ENCODE assay signal across 8 cellular contexts in genomic region chr19:19775891-19776205, GRCh38. TPM values are rescaled to one million over a fixed set of nuclear protein-coding genes. Genes with fewer than 3 reads are reported as not detected.
DNase-seq lines count a peak whose midpoint lies in the region; ATAC-seq, FAIRE-seq and TF ChIP-seq lines count a peak whose summit lies in the region.

No MANE protein-coding gene starts in this region.

- no peak for TF ChIP-seq POLR2A in HCT116 (IDR thresholded peaks at IDR 0.05; ENCODE audit: borderline replicate concordance, extremely low read depth, insufficient read depth, insufficient read length)
- TF ChIP-seq POLR2A in esophagus squamous epithelium (IDR thresholded peaks at IDR 0.05), result no peak
- TF ChIP-seq POLR2A in GM12892 (IDR thresholded peaks at IDR 0.05; ENCODE audit: low read depth, low read length), result no peak

- H3K9me3 ChIP-seq in Caco-2 (no peaks in the 10 kb centered on the region; the same call in 1 of the 2 replicates), HCT116 (ENCODE audit: control insufficient read depth in 1 of 2, insufficient read depth in 1 of 2, low read depth in 1 of 2, low read length in 2 of 2) (peaks cover 0 to 15% of the 10 kb centered on the region in 2 experiments; a peak in 2 of 4 replicates), Panc1 (ENCODE audit: control insufficient read depth, insufficient read depth, low read depth, low read length) (peaks cover 4% of the 10 kb centered on the region; the same call in 1 of the 2 replicates), esophagus squamous epithelium (peaks cover 0 to 10% (median 0%) of the 10 kb centered on the region in 3 donors), psoas muscle (no peaks in the 10 kb centered on the region)

- CTCF ChIA-PET in Caco-2 (lab: Charles Lee) (interaction anchor here (1.3 kb wide), 1 partner anchor 43 kb away, joined by 8 read pairs; the partner anchor contains the start of gene ZNF14), HCT116 (lab: Charles Lee) (interaction anchor here (1.3 kb wide), 1 partner anchor 222 kb away, joined by 3 read pairs; no protein-coding TSS in a partner anchor), Panc1 (lab: Charles Lee) (no interaction called here)

- H3K4me3 Mint-ChIP-seq in Caco-2 (ENCODE audit: unreplicated experiment), result peak overlapping the region; percentile 98

- H4K20me1 ChIP-seq in HCT116 (ENCODE audit: insufficient read depth), result no peaks in the 10 kb centered on the region

- no peak overlapping the region for H2AFZ ChIP-seq in HCT116 (ENCODE audit: low read depth, low read length, poor library complexity, severe bottlenecking)

- ATAC-seq in HCT116 (peak; percentile 19), Panc1 (peak; percentile 13; the same call in 1 of the 2 replicates), psoas muscle (peak in 1 of 4 donors; percentile 6), HG03342 (IDR thresholded peaks at IDR 0.05; ENCODE audit: unreplicated experiment) (no peak), HG03571 (IDR thresholded peaks at IDR 0.05; ENCODE audit: unreplicated experiment) (no peak)

- WGBS in esophagus squamous epithelium, 2 donors, result 0 to 3% methylated on average over 7 to 9 of the region's 11 CpGs
- 1 to 3% (median 1%) methylated on average over 11 of the region's 11 CpGs for WGBS in psoas muscle, 3 donors

- no peak for FAIRE-seq in GM12892 (lab: Jason Lieb, UNC)

- peak overlapping the region; percentile 85 for H3K4me2 ChIP-seq in HCT116 (ENCODE audit: low read length)

- in situ Hi-C loops in Panc1 (cut with HindIII; ENCODE audit: low pct_unique_long_range_greater_than_20kb, low sequenced_read_pairs), result no loop called here

- H3K9me2 ChIP-seq in HCT116 (ENCODE audit: insufficient read depth), result no peaks in the 10 kb centered on the region

- intact Hi-C loops in Caco-2 (cut with micrococcal nuclease; ENCODE audit: unreplicated experiment) (loop anchor here (1.0 to 2.0 kb wide), 5 partner anchors 43 to 125 kb away; partner anchors contain the start of genes ATP13A1, ZNF101, ZNF14 and ZNF93), HCT116 (cut with micrococcal nuclease) (loop anchor here (1.0 to 10.0 kb wide), 4 partner anchors 43 to 231 kb away; partner anchors contain the start of genes ATP13A1, ZNF101 and ZNF14), Panc1 (cut with micrococcal nuclease; ENCODE audit: unreplicated experiment) (no loop called here), esophagus squamous epithelium (cut with DNase I) (no loop called here), psoas muscle (cut with DNase I) (loop anchor here (2.0 to 5.0 kb wide), 4 partner anchors 44 to 114 kb away; partner anchors contain the start of genes ATP13A1 (in 1 of the 2), ZNF101 (in 1 of the 2), ZNF14 (in 1 of the 2) and ZNF506 (in 1 of the 2))

- H3K9ac ChIP-seq in HCT116 (ENCODE audit: low read length), result peak overlapping the region; percentile 68

- peak overlapping the region; percentile 62 for H3K27ac ChIP-seq in HCT116 (ENCODE audit: low read depth, low read length)
- peak overlapping the region; percentile 79 for H3K27ac ChIP-seq in Panc1 (ENCODE audit: low read length)
- peak overlapping the region; percentile 77 to 91 (median 90) for H3K27ac ChIP-seq in esophagus squamous epithelium
- peak overlapping the region; percentile 83 for H3K27ac ChIP-seq in psoas muscle

- H3K4me1 ChIP-seq in Caco-2 (peaks cover 12% of the 10 kb centered on the region), HCT116 (ENCODE audit: control insufficient read depth in 1 of 2, insufficient read depth in 2 of 2, low read length in 2 of 2) (peaks cover 6 to 14% of the 10 kb centered on the region in 2 experiments; a peak in 2 of 4 replicates), Panc1 (ENCODE audit: control insufficient read depth, insufficient read depth, low read length) (peaks cover 11% of the 10 kb centered on the region), esophagus squamous epithelium (peaks cover 5 to 25% (median 15%) of the 10 kb centered on the region in 3 donors), psoas muscle (peaks cover 16% of the 10 kb centered on the region)

- TF ChIP-seq CTCF in Caco-2 (IDR thresholded peaks at IDR 0.05; ENCODE audit: insufficient read depth in 1 of 2, low read depth in 1 of 2, low read length in 1 of 2, severe bottlenecking in 1 of 2, unreplicated experiment in 1 of 2) (no peak), HCT116 (IDR thresholded peaks at IDR 0.05 in 2 of 3, conservative IDR thresholded peaks at IDR 0.05 in 1 of 3; ENCODE audit: borderline replicate concordance in 1 of 3, insufficient read depth in 1 of 3, low read depth in 2 of 3, low read length in 2 of 3) (no peak), Panc1 (IDR thresholded peaks at IDR 0.05) (no peak), esophagus squamous epithelium (IDR thresholded peaks at IDR 0.05) (no peak), psoas muscle (IDR thresholded peaks at IDR 0.05) (no peak)

- no peaks in the 10 kb centered on the region for H3K36me3 ChIP-seq in Caco-2 (ENCODE audit: control insufficient read depth, insufficient read depth, low read length)
- H3K36me3 ChIP-seq in HCT116 (ENCODE audit: control insufficient read depth in 1 of 2, insufficient read depth in 2 of 2, low read length in 2 of 2), result peaks cover 0 to 3% of the 10 kb centered on the region in 2 experiments; a peak in 2 of 4 replicates
- no peaks in the 10 kb centered on the region; the same call in 1 of the 2 replicates for H3K36me3 ChIP-seq in Panc1 (ENCODE audit: control insufficient read depth, insufficient read depth, low read length)
- peaks cover 0 to 5% (median 0%) of the 10 kb centered on the region in 3 donors for H3K36me3 ChIP-seq in esophagus squamous epithelium
- H3K36me3 ChIP-seq in psoas muscle (ENCODE audit: insufficient read depth in 1 of 2, low read depth in 1 of 2), result no peaks in the 10 kb centered on the region

- H3K27ac Mint-ChIP-seq in Caco-2 (ENCODE audit: unreplicated experiment), result peak overlapping the region; percentile 95

- no peaks in the 10 kb centered on the region for H3K27me3 Mint-ChIP-seq in Caco-2 (ENCODE audit: insufficient read depth, unreplicated experiment)

- H3K36me3 Mint-ChIP-seq in Caco-2 (ENCODE audit: insufficient read depth, unreplicated experiment), result peaks cover 9% of the 10 kb centered on the region

- H3K27me3 ChIP-seq in Caco-2 (replicated peaks; ENCODE audit: control insufficient read depth, insufficient read depth, low read length) (no peaks in the 10 kb centered on the region), HCT116 (ENCODE audit: insufficient read depth, low read length) (no peaks in the 10 kb centered on the region), Panc1 (ENCODE audit: control insufficient read depth, insufficient read depth, low read length) (no peaks in the 10 kb centered on the region), esophagus squamous epithelium (no peaks in the 10 kb centered on the region), psoas muscle (ENCODE audit: insufficient read depth in 3 of 3, low read length in 2 of 3) (no peaks in the 10 kb centered on the region)

- no peak for TF ChIP-seq RAD21 in HCT116 (IDR thresholded peaks at IDR 0.05; ENCODE audit: low read depth)

- H3K79me2 ChIP-seq in HCT116 (ENCODE audit: insufficient read depth, low read length), result peaks cover 13% of the 10 kb centered on the region; the same call in 1 of the 2 replicates

- DNase-seq in Caco-2 (no peak), HCT116 (ENCODE audit: low read depth, low spot score) (no peak), Panc1 (ENCODE audit: low read depth, low spot score) (no peak), esophagus squamous epithelium (lab: John Stamatoyannopoulos, UW) (no peak), psoas muscle (peak; percentile 23 to 50), GM12892 (ENCODE audit: insufficient read length) (no peak)

- POLR2A ChIA-PET in Caco-2 (lab: Charles Lee) (interaction anchor here (0.5 to 2.3 kb wide), 8 partner anchors 43 to 1366 kb away, joined by 3 to 25 read pairs (median 6); partner anchors contain the start of genes ATP13A1, ZNF101, ZNF14 and ZNF253), HCT116 (lab: Charles Lee) (interaction anchor here (1.1 to 1.6 kb wide), 4 partner anchors 9 to 43 kb away, joined by 3 to 8 read pairs (median 6); partner anchors contain the start of gene ZNF14), Panc1 (lab: Charles Lee) (no interaction called here)

- RAD21 ChIA-PET in HCT116 (lab: Charles Lee; ENCODE audit: low non-redundant PET in 1 of 2, low total read pairs in 2 of 2, uncharacterized antibody in 2 of 2, unreplicated experiment in 2 of 2), result interaction anchor here in 1 of 2 experiments (1.0 kb wide), 1 partner anchor 43 kb away, joined by 3 read pairs; the partner anchor contains the start of gene ZNF14

- BruUV-seq in Caco-2 (replicated peaks; lab: Mats Ljungman, UMichigan) (TSS peak; percentile 95), HCT116 (replicated peaks; lab: Mats Ljungman, UMichigan) (TSS peak; percentile 94), Panc1 (replicated peaks; lab: Mats Ljungman, UMichigan) (no TSS peak)

- H3K4me3 ChIP-seq in Caco-2 (ENCODE audit: low read depth, low read length) (peak overlapping the region; percentile 72), HCT116 (replicated peaks in 1 of 2; ENCODE audit: low read depth in 1 of 2, low read length in 2 of 2) (peak overlapping the region; percentile 82 to 93), Panc1 (ENCODE audit: low read depth in 2 of 2, low read length in 2 of 2) (peak overlapping the region; percentile 79 to 89), esophagus squamous epithelium (peak overlapping the region; percentile 51 to 83 (median 74)), psoas muscle (peak overlapping the region; percentile 83)

- H3K9me3 Mint-ChIP-seq in Caco-2 (ENCODE audit: unreplicated experiment), result peaks cover 9% of the 10 kb centered on the region

- H3K4me1 Mint-ChIP-seq in Caco-2 (ENCODE audit: low read depth, unreplicated experiment), result peaks cover 17% of the 10 kb centered on the region

TF ChIP-seq in HCT116, 20 proteins besides CTCF, POLR2A, EP300 and RAD21 (continues in another document):
- TF ChIP-seq MAX (IDR thresholded peaks at IDR 0.05), result no peak

RNA-seq across cellular contexts. Expression of gene ZNF14, which starts 42.9 kb away (rescaled TPM):
- 4.5 and 4.9 TPM in 2 replicates for total RNA-seq in Caco-2 (2022)
- total RNA-seq in HCT116 (2021; ENCODE audit: unreplicated experiment), result 4.8 TPM
- 1.1 and 2.2 TPM in 2 replicates for polyA plus RNA-seq in HCT116 (2012)
- 5.6 TPM for total RNA-seq in Panc1 (2021; ENCODE audit: unreplicated experiment)
- 2.3 TPM for polyA plus RNA-seq in Panc1 (2012; ENCODE audit: insufficient read length)
- total RNA-seq in esophagus squamous epithelium, result 1 to 10 TPM; 1.9 to 6.3 (median 2.1) TPM
- total RNA-seq in psoas muscle, result 1 to 10 TPM; 1.5 to 3.4 (median 2.1) TPM
- 1 to 10 TPM; 1.0 to 2.1 (median 1.7) TPM for polyA plus RNA-seq in psoas muscle
- polyA plus RNA-seq in GM12892 (2012; ENCODE audit: missing spikeins), result 4.3 TPM

RNA-seq across cellular contexts. Expression of gene ZNF506, which starts 45.7 kb away (rescaled TPM):
- total RNA-seq in Caco-2 (2022) (8.1 and 9.4 TPM in 2 replicates), HCT116 (2021; ENCODE audit: unreplicated experiment) (0.42 TPM), Panc1 (2021; ENCODE audit: unreplicated experiment) (11.4 TPM), esophagus squamous epithelium (10 to 100 TPM; 12.1 to 24.0 (median 17.8) TPM), psoas muscle (10 to 100 TPM in 1 of 4 donors, 1 to 10 TPM in 3; 6.8 to 12.5 (median 8.7) TPM)
- 0.13 TPM in 1 of 2 replicates, not detected in the other for polyA plus RNA-seq in HCT116 (2012)
- 2.6 TPM for polyA plus RNA-seq in Panc1 (2012; ENCODE audit: insufficient read length)
- polyA plus RNA-seq in psoas muscle, result 1 to 10 TPM; 2.4 to 8.7 (median 2.7) TPM
- 9.8 TPM for polyA plus RNA-seq in GM12892 (2012; ENCODE audit: missing spikeins)

Comparison
In these comparisons a context has a peak if more than half of its experiments do, and no peak if none do; other contexts are left out.
1. DNase-seq: peak in psoas muscle (2 of 2); none in Caco-2 (0 of 2), HCT116 (single experiment), Panc1 (single experiment), esophagus squamous epithelium (single experiment) and GM12892 (single experiment).
2. ATAC-seq: peak in HCT116 (single experiment) and Panc1 (single experiment); none in HG03342 (single experiment) and HG03571 (single experiment).
3. intact Hi-C loops: an anchor here in Caco-2 (1.0 to 2.0 kb wide), HCT116 (1.0 to 10.0 kb wide) and psoas muscle (2.0 to 5.0 kb wide); none called in Panc1 and esophagus squamous epithelium.
4. Peak in every context shown above with its lines, with median percentiles within 50 percentile points of each other: H3K4me3 ChIP-seq and H3K27ac ChIP-seq.